In the genomic region with DNA sequence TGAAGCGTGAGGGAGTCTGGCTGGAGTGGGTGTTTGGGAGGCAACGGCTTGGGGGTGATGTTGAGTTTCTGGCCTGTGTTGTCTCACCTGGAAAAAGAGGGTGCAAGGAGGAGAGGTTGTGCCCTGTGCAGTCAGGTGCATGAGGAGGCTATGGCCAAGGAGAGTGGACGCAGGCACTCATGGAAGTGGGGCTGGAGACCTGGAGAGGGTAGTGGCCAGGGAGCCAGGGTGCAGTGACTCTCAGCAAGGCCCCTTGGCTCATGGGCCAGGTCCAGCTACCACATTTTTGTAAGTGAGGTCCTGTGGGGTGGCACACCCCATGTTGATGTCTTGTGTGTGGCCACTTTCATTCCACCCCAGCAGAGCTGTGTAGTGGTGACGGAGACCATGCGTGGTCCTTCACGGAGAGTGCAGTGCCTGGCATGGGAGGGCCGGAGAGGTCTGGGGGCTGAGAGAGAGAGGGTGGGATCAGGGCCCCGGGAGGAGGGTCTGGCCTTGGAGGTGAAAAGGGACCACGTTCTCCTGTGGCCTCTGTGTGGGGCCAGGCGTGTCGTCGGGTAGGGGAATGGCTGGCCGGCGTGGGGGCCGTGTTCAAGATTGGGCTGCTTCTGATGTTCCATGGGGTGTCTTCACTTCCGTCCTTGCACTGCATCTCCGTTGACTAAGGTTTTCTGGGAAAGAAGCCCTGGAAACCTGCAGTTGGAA, we compare ENCODE assay signal across 30 cellular contexts. TPM values are rescaled to one million over a fixed set of nuclear protein-coding genes. Genes with fewer than 3 reads are reported as not detected.
DNase-seq lines count a peak whose midpoint lies in the region; ATAC-seq, FAIRE-seq and TF ChIP-seq lines count a peak whose summit lies in the region.
"Had no signal": no experiment of that assay in that cellular context is flagged by ENCODE, and none has a peak within 500 bp of the region (broad histone marks: within the 10 kb centered on the region; RNA-seq: fewer than 3 reads in every experiment).

No MANE protein-coding gene starts in this region.

- TF ChIP-seq CTCF in K562 (IDR thresholded peaks at IDR 0.05 in 2 of 3, conservative IDR thresholded peaks at IDR 0.05 in 1 of 3; ENCODE audit: insufficient read depth in 2 of 3, low read depth in 1 of 3, low read length in 3 of 3) (no peak), neural crest cell (conservative IDR thresholded peaks at IDR 0.05) (no peak)

- no peak overlapping the region for H3K4me3 ChIP-seq in K562
- H3K4me3 ChIP-seq: heart right ventricle, lower lobe of right lung, mucosa of descending colon, stomach, uterus had no signal

- peaks cover 6% of the 10 kb centered on the region for H3K4me1 Mint-ChIP-seq in neural crest cell

- POLR2A ChIA-PET in K562 (lab: Yijun Ruan, JAX), result interaction anchor here (0.6 to 0.9 kb wide), 2 partner anchors 11 to 51 kb away, joined by 5 to 6 read pairs; no protein-coding TSS in a partner anchor

- no peaks in the 10 kb centered on the region for H3K9me3 Mint-ChIP-seq in neural crest cell
- H3K9me3 Mint-ChIP-seq: activated naive CD4-positive, alpha-beta T cell treated with anti-CD3 and anti-CD28 coated beads, Interleukin-2, amount 10 ng/mL, durations not matched to agents 7 days and 5 days; brain; natural killer cell treated with Interleukin-12 subunit alpha and Interleukin-12 subunit beta and Interleukin-15 and Interleukin-18, amount 100 ng/mL, for 72 hours had no signal

- BruUV-seq in K562 (replicated peaks; lab: Mats Ljungman, UMichigan), result no TSS peak

- peak; percentile 62 for DNase-seq in cardiac septum (ENCODE audit: low spot score)
- DNase-seq in Right ventricle myocardium superior, result no peak
- DNase-seq in K562 (ENCODE audit: extremely low read depth in 1 of 4, low spot score in 3 of 4), result no peak
- no peak for DNase-seq in neural crest cell (ENCODE audit: low read depth, low spot score)
- DNase-seq: ACHN; activated CD8-positive, alpha-beta memory T cell treated with anti-CD3 and anti-CD28 coated beads, Interleukin-2, amount 50 U/mL, for 4 hours; activated naive CD4-positive, alpha-beta T cell treated with anti-CD3 and anti-CD28 coated beads, Interleukin-2, amount 10 ng/mL, durations not matched to agents 7 days and 5 days; amniotic stem cell; cerebellar nuclear complex; foreskin melanocyte; heart right ventricle; IMR-90; lower lobe of right lung; mucosa of descending colon; MV-4-11; NCI-H748 treated with DMSO at 0.1 percent for 48 hours; SIG-M5; stimulated activated CD4-positive, alpha-beta T cell treated with anti-CD3 and anti-CD28 coated beads, Interleukin-1b, Interleukin-23, amount 100 ng/mL, for 48 hours; uterus; WERI-Rb-1 had no signal

- peak overlapping the region in 1 of 2 experiments; percentile 54; a peak in 2 of 4 replicates for H3K9ac ChIP-seq in K562 (ENCODE audit: insufficient read depth in 1 of 2, low read depth in 2 of 2, low read length in 2 of 2)

- H2AFZ ChIP-seq in K562 (ENCODE audit: low read depth, low read length), result no peak overlapping the region

- H3K27ac Mint-ChIP-seq in neural crest cell (ENCODE audit: unreplicated experiment), result peak overlapping the region; percentile 89
- H3K27ac Mint-ChIP-seq: activated naive CD4-positive, alpha-beta T cell treated with anti-CD3 and anti-CD28 coated beads, Interleukin-2, amount 10 ng/mL, durations not matched to agents 7 days and 5 days; B cell had no signal

- peaks cover 3% of the 10 kb centered on the region for H3K9me1 ChIP-seq in K562 (ENCODE audit: control insufficient read depth, insufficient read depth, low read length)

- peaks cover 17% of the 10 kb centered on the region for H4K20me1 ChIP-seq in K562 (replicated peaks; ENCODE audit: control insufficient read depth, insufficient read depth, low read length)

- H3K36me3 Mint-ChIP-seq in neural crest cell (ENCODE audit: low read depth), result no peaks in the 10 kb centered on the region
- H3K36me3 Mint-ChIP-seq: natural killer cell treated with Interleukin-12 subunit alpha and Interleukin-12 subunit beta and Interleukin-15 and Interleukin-18, amount 100 ng/mL, for 72 hours had no signal

- no peak for TF ChIP-seq POLR2A in K562 (conservative IDR thresholded peaks at IDR 0.05)

- CTCF ChIA-PET in K562 (lab: Yijun Ruan, JAX; ENCODE audit: low intra/inter-chr PET ratio), result interaction anchor here (0.6 kb wide), 1 partner anchor 1725 kb away, joined by 4 read pairs; no protein-coding TSS in a partner anchor

- WGBS in K562 (ENCODE audit: insufficient coverage, low coverage, missing lambda C conversion rate), result 87% methylated on average over 17 of the region's 17 CpGs

- FAIRE-seq in K562 (lab: Jason Lieb, UNC), result no peak
- FAIRE-seq: endometrium had no signal

- H3K27ac ChIP-seq in K562 (ENCODE audit: extremely low read depth, low read depth, low read length), result no peak overlapping the region
- H3K27ac ChIP-seq: lower lobe of right lung, stomach, WERI-Rb-1 had no signal

- ATAC-seq in Right ventricle myocardium superior (ENCODE audit: poor library complexity) (no peak), K562 (no peak), GM21723 (IDR thresholded peaks at IDR 0.05; ENCODE audit: unreplicated experiment) (no peak), HG02885 (IDR thresholded peaks at IDR 0.05; ENCODE audit: poor library complexity, unreplicated experiment) (no peak)
- ATAC-seq in activated CD4-positive, CD25-positive, alpha-beta regulatory T cell treated with anti-CD3 and anti-CD28 coated beads, Interleukin-2, amount 50 U/mL, for 24 hours, result no peak
- ATAC-seq: heart right ventricle; lower lobe of right lung; mucosa of descending colon; natural killer cell treated with Interleukin-12 subunit alpha and Interleukin-12 subunit beta and Interleukin-15 and Interleukin-18, amount 100 ng/mL, for 72 hours; Panc1; right cardiac atrium had no signal

- no peak overlapping the region for H3K4me3 Mint-ChIP-seq in neural crest cell
- H3K4me3 Mint-ChIP-seq: activated naive CD4-positive, alpha-beta T cell treated with anti-CD3 and anti-CD28 coated beads, Interleukin-2, amount 10 ng/mL, durations not matched to agents 7 days and 5 days; B cell; natural killer cell treated with Interleukin-12 subunit alpha and Interleukin-12 subunit beta and Interleukin-15 and Interleukin-18, amount 100 ng/mL, for 72 hours had no signal

- no peaks in the 10 kb centered on the region for H3K27me3 ChIP-seq in K562 (ENCODE audit: control insufficient read depth in 2 of 2, insufficient read depth in 2 of 2, low read length in 2 of 2)
- H3K27me3 ChIP-seq: heart right ventricle, stomach, uterus had no signal

- intact Hi-C loops in cardiac septum (cut with DNase I), result no loop called here
- intact Hi-C loops in Right ventricle myocardium superior (cut with DNase I), result no loop called here
- intact Hi-C loops in K562 (cut with micrococcal nuclease), result no loop called here

- no peak overlapping the region for H3K4me2 ChIP-seq in K562 (ENCODE audit: insufficient read depth, low read length)

- in situ Hi-C loops in K562 (cut with MboI), result no loop called here

- no peaks in the 10 kb centered on the region for H3K27me3 Mint-ChIP-seq in neural crest cell (ENCODE audit: low read depth)
- H3K27me3 Mint-ChIP-seq: activated naive CD4-positive, alpha-beta T cell treated with anti-CD3 and anti-CD28 coated beads, Interleukin-2, amount 10 ng/mL, durations not matched to agents 7 days and 5 days; B cell; brain; natural killer cell treated with Interleukin-12 subunit alpha and Interleukin-12 subunit beta and Interleukin-15 and Interleukin-18, amount 100 ng/mL, for 72 hours had no signal

- H3K9me3 ChIP-seq in K562 (replicated peaks; ENCODE audit: control insufficient read depth, insufficient read depth, low read depth, low read length), result no peaks in the 10 kb centered on the region
- H3K9me3 ChIP-seq: heart right ventricle, lower lobe of right lung, mucosa of descending colon, stomach, uterus had no signal

- 0 out of 3 replicates have a peak, but pooled peaks cover 2% of the 10 kb centered on the region for H3K36me3 ChIP-seq in K562 (ENCODE audit: control insufficient read depth, insufficient read depth, low read length)
- H3K36me3 ChIP-seq: lower lobe of right lung, uterus, WERI-Rb-1 had no signal

- no peak for TF ChIP-seq RAD21 in K562 (CRISPR knock-in tag; conservative IDR thresholded peaks at IDR 0.05 in 1 of 2, IDR thresholded peaks at IDR 0.05 in 1 of 2)

- no peak for TF ChIP-seq EP300 in K562 (IDR thresholded peaks at IDR 0.05; ENCODE audit: low read length)

- H3K79me2 ChIP-seq in K562 (ENCODE audit: control insufficient read depth, insufficient read depth, low read length), result peaks cover 72% of the 10 kb centered on the region

- peaks cover 0 to 18% of the 10 kb centered on the region in 2 experiments; a peak in 2 of 5 replicates for H3K4me1 ChIP-seq in K562 (replicated peaks in 1 of 2; ENCODE audit: control insufficient read depth in 2 of 2, insufficient read depth in 2 of 2, low read length in 2 of 2)
- H3K4me1 ChIP-seq: lower lobe of right lung had no signal

RNA-seq across cellular contexts. Expression of a gene that starts 6.1 kb away (rescaled TPM):
- total RNA-seq in cardiac septum (44.0 TPM), Right ventricle myocardium superior (23.6 TPM), K562 (2014; rRNA removed) (40.9 and 49.6 TPM in 2 replicates), K562 (2014; rRNA removed; fragmentation: Illumina TruSeq; extraction: Trizol) (30.7 and 32.7 TPM in 2 replicates), K562 (2015; rRNA removed; fragmentation: Illumina TruSeq; extraction: Trizol) (32.5 and 33.2 TPM in 2 replicates), K562 (2021) (37.3 and 41.3 TPM in 2 replicates), neural crest cell (42.9 and 45.3 TPM in 2 replicates)
- 76.1 and 128 TPM in 2 replicates for total RNA-seq in K562 (2011; cell fraction: chromatin; rRNA removed; ENCODE audit: low replicate concordance)
- total RNA-seq in K562 (2011; cell fraction: nucleolus; rRNA removed), result 57.5 and 65.0 TPM in 2 replicates
- 47.6 and 53.5 TPM in 2 replicates for total RNA-seq in K562 (2011; cell fraction: nucleoplasm; rRNA removed)
- polyA plus RNA-seq in K562 (2011; rRNA removed) (32.1 and 36.8 TPM in 2 replicates), K562 (2014; fragmentation: Illumina TruSeq; extraction: Trizol) (32.6 and 36.8 TPM in 2 replicates), K562 (2014; fragmentation: Nextera tagmentation; extraction: Ambion mirVana) (1 to 10 TPM; 2.5 to 4.4 TPM), K562 (2014; rRNA removed) (24.9 and 33.0 TPM in 2 replicates)
- 38.5 and 42.9 TPM in 2 replicates for polyA plus RNA-seq in K562 (2011; cell fraction: cytosol; rRNA removed)
- 32.8 and 52.6 TPM in 2 replicates for polyA plus RNA-seq in K562 (2011; cell fraction: nucleus; rRNA removed)
- polyA plus RNA-seq in K562 (2012), result 28.7 and 32.4 TPM in 2 replicates
- 33.3 and 35.8 TPM in 2 replicates for polyA minus RNA-seq in K562 (2011; rRNA and poly(A)+ RNA removed)
- 21.2 TPM in 2 replicates for polyA minus RNA-seq in K562 (2011; cell fraction: cytosol; rRNA and poly(A)+ RNA removed)
- polyA minus RNA-seq in K562 (2011; cell fraction: nucleus; rRNA and poly(A)+ RNA removed), result 38.6 and 53.3 TPM in 2 replicates

RNA-seq across cellular contexts. Expression of a gene that starts 6.2 kb away (rescaled TPM):
- 10.7 TPM for total RNA-seq in cardiac septum
- total RNA-seq in Right ventricle myocardium superior, result 6.6 TPM
- 49.8 and 198 TPM in 2 replicates for total RNA-seq in K562 (2011; cell fraction: chromatin; rRNA removed; ENCODE audit: low replicate concordance)
- total RNA-seq in K562 (2011; cell fraction: nucleolus; rRNA removed), result 191 and 200 TPM in 2 replicates
- total RNA-seq in K562 (2011; cell fraction: nucleoplasm; rRNA removed), result 67.6 and 91.5 TPM in 2 replicates
- 39.6 and 52.8 TPM in 2 replicates for total RNA-seq in K562 (2014; rRNA removed)
- 19.5 and 20.3 TPM in 2 replicates for total RNA-seq in K562 (2014; rRNA removed; fragmentation: Illumina TruSeq; extraction: Trizol)
- 30.3 and 33.9 TPM in 2 replicates for total RNA-seq in K562 (2015; rRNA removed; fragmentation: Illumina TruSeq; extraction: Trizol)
- total RNA-seq in K562 (2021), result 41.7 and 42.6 TPM in 2 replicates
- 23.4 and 29.2 TPM in 2 replicates for polyA plus RNA-seq in K562 (2011; rRNA removed)
- polyA plus RNA-seq in K562 (2011; cell fraction: cytosol; rRNA removed), result 30.5 and 75.3 TPM in 2 replicates
- 80.7 and 138 TPM in 2 replicates for polyA plus RNA-seq in K562 (2011; cell fraction: nucleus; rRNA removed)
- 22.6 and 23.5 TPM in 2 replicates for polyA plus RNA-seq in K562 (2012)
- polyA plus RNA-seq in K562 (2014; fragmentation: Illumina TruSeq; extraction: Trizol), result 22.0 and 26.6 TPM in 2 replicates
- 1 to 10 TPM; 1.4 to 3.0 TPM for polyA plus RNA-seq in K562 (2014; fragmentation: Nextera tagmentation; extraction: Ambion mirVana)
- polyA plus RNA-seq in K562 (2014; rRNA removed), result 31.7 and 34.7 TPM in 2 replicates
- polyA minus RNA-seq in K562 (2011; rRNA and poly(A)+ RNA removed), result 26.8 and 39.5 TPM in 2 replicates
- polyA minus RNA-seq in K562 (2011; cell fraction: cytosol; rRNA and poly(A)+ RNA removed), result 16.2 and 28.8 TPM in 2 replicates
- 148 and 159 TPM in 2 replicates for polyA minus RNA-seq in K562 (2011; cell fraction: nucleus; rRNA and poly(A)+ RNA removed)
- 25.2 and 28.3 TPM in 2 replicates for total RNA-seq in neural crest cell
